Comparison of ENCODE assay signal across 18 cellular contexts in the genomic region with DNA sequence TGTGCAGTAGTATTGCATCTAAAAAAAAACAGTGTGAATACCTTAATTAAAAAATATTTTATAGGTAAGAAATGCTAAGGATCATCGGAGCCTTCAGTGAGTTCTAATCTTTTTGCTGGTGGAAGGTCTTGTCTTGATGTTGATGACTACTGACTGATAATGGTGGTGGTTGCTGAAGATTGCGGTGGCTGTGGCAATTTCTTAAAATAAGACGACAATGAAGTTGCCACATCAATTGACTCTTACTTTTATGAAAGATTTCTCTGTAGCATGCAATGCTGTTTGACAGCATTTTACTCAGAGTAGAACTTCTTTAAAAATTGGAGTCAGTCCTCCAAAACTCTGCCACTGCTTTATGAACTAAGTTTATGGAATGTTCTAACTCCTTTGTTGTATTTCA. TPM values are rescaled to one million over a fixed set of nuclear protein-coding genes. Genes with fewer than 3 reads are reported as not detected.
A peak's percentile ranks its signal among the peaks of the same experiment; 100 is the strongest.
DNase-seq lines count a peak whose midpoint lies in the region; ATAC-seq and TF ChIP-seq lines count a peak whose summit lies in the region.
"Had no signal": no experiment of that assay in that cellular context is flagged by ENCODE, and none has a peak within 500 bp of the region (broad histone marks: within the 10 kb centered on the region; RNA-seq: fewer than 3 reads in every experiment).

No MANE protein-coding gene starts in this region.

- no peaks in the 10 kb centered on the region for H3K9me3 Mint-ChIP-seq in activated T-cell treated with anti-CD3 and anti-CD28 coated beads, Interleukin-2, amount 50 U/mL, for 24 hours
- H3K9me3 Mint-ChIP-seq in CD4-positive, alpha-beta T cell, result no peaks in the 10 kb centered on the region
- no peaks in the 10 kb centered on the region for H3K9me3 Mint-ChIP-seq in T-helper 2 cell treated with Interferon-gamma antibody and Interleukin-4, amounts not matched to agents 5 μg/mL and 100 μg/mL, for 36 hours
- no peaks in the 10 kb centered on the region for H3K9me3 Mint-ChIP-seq in naive thymus-derived CD8-positive, alpha-beta T cell
- H3K9me3 Mint-ChIP-seq in H9, result no peaks in the 10 kb centered on the region

- no peak overlapping the region for H2BK5ac ChIP-seq in H9 (ENCODE audit: insufficient read length, low read length)

- no peaks in the 10 kb centered on the region for H3K79me1 ChIP-seq in H9 (ENCODE audit: insufficient read depth, low read depth, low read length, poor library complexity, severe bottlenecking)

- H3K27me3 ChIP-seq in CD4-positive, alpha-beta T cell (ENCODE audit: control insufficient read depth, insufficient read depth, low read length), result no peaks in the 10 kb centered on the region
- H3K27me3 ChIP-seq in H9 (ENCODE audit: insufficient read depth, low read length), result no peaks in the 10 kb centered on the region

- CTCF ChIA-PET in CD4-positive, alpha-beta T cell (lab: Charles Lee), result no interaction called here

- no peak overlapping the region for H2AK5ac ChIP-seq in H9 (ENCODE audit: insufficient read length, low read length)

- no peaks in the 10 kb centered on the region for H3K9me3 ChIP-seq in CD4-positive, alpha-beta T cell (ENCODE audit: control insufficient read depth, low read length)
- no peaks in the 10 kb centered on the region for H3K9me3 ChIP-seq in H9 (ENCODE audit: control insufficient read depth, low read depth, low read length)
- H3K9me3 ChIP-seq: HAP-1 had no signal

- H3K27ac Mint-ChIP-seq in activated T-cell treated with anti-CD3 and anti-CD28 coated beads, Interleukin-2, amount 50 U/mL, for 24 hours, result peak overlapping the region; percentile 58
- peak overlapping the region; percentile 3 for H3K27ac Mint-ChIP-seq in CD4-positive, alpha-beta T cell
- peak overlapping the region; percentile 21 for H3K27ac Mint-ChIP-seq in T-helper 2 cell treated with Interferon-gamma antibody and Interleukin-4, amounts not matched to agents 5 μg/mL and 100 μg/mL, for 36 hours
- peak overlapping the region in 4 of 10 donors; percentile 53 to 86 (median 68) for H3K27ac Mint-ChIP-seq in naive thymus-derived CD8-positive, alpha-beta T cell
- no peak overlapping the region for H3K27ac Mint-ChIP-seq in H9

- WGBS in H9 (ENCODE audit: extremely low coverage, insufficient read length, low lambda C conversion rate), result no CpG with 5 or more reads among the region's 3 CpGs

- peaks cover 62% of the 10 kb centered on the region for H3K4me1 Mint-ChIP-seq in activated T-cell treated with anti-CD3 and anti-CD28 coated beads, Interleukin-2, amount 50 U/mL, for 24 hours (ENCODE audit: low read depth)
- peaks cover 57% of the 10 kb centered on the region for H3K4me1 Mint-ChIP-seq in CD4-positive, alpha-beta T cell (ENCODE audit: low read depth)
- H3K4me1 Mint-ChIP-seq in T-helper 2 cell treated with Interferon-gamma antibody and Interleukin-4, amounts not matched to agents 5 μg/mL and 100 μg/mL, for 36 hours (ENCODE audit: low read depth), result peaks cover 43% of the 10 kb centered on the region
- H3K4me1 Mint-ChIP-seq in naive thymus-derived CD8-positive, alpha-beta T cell, result peaks cover 9 to 45% (median 37%) of the 10 kb centered on the region in 4 donors
- no peaks in the 10 kb centered on the region for H3K4me1 Mint-ChIP-seq in H9

- H3K23ac ChIP-seq in H9 (ENCODE audit: insufficient read length, low read depth, low read length), result no peak overlapping the region

- no peak overlapping the region for H2BK12ac ChIP-seq in H9 (ENCODE audit: insufficient read length, low read depth, low read length)

- no peak overlapping the region for H3K18ac ChIP-seq in H9 (ENCODE audit: insufficient read length, low read depth, low read length)

- H3K23me2 ChIP-seq in H9 (ENCODE audit: insufficient read length, low read depth, low read length, poor library complexity, severe bottlenecking), result no peaks in the 10 kb centered on the region

- no peak overlapping the region for H3K27ac ChIP-seq in CD4-positive, alpha-beta T cell (ENCODE audit: low read depth, low read length)
- H3K27ac ChIP-seq in H9 (ENCODE audit: insufficient read length, low read depth, low read length), result no peak overlapping the region

- no peak overlapping the region for H3K14ac ChIP-seq in H9 (ENCODE audit: insufficient read depth, low read length)

- no peak overlapping the region for H2BK15ac ChIP-seq in H9 (ENCODE audit: low read depth, low read length)

- no peak overlapping the region for H2AFZ ChIP-seq in H9 (ENCODE audit: low read length)

- H4K91ac ChIP-seq in H9 (ENCODE audit: insufficient read length, low read depth, low read length), result no peak overlapping the region

- no peak overlapping the region for H2BK120ac ChIP-seq in H9 (ENCODE audit: low read depth, low read length, poor library complexity, severe bottlenecking)

- no peaks in the 10 kb centered on the region for H4K20me1 ChIP-seq in H9 (ENCODE audit: control insufficient read depth, insufficient read depth, insufficient read length)

- no peak for TF ChIP-seq CTCF in CD4-positive, alpha-beta T cell (IDR thresholded peaks at IDR 0.05)
- TF ChIP-seq CTCF in H9 (conservative IDR thresholded peaks at IDR 0.05), result no peak

- H3K4me2 ChIP-seq in H9 (ENCODE audit: insufficient read depth, insufficient read length, low read length), result no peak overlapping the region

- H4K5ac ChIP-seq in H9 (ENCODE audit: insufficient read length, low read depth, low read length), result no peak overlapping the region

- H3K9ac ChIP-seq in H9 (ENCODE audit: extremely low read depth, insufficient read length, low read length), result no peak overlapping the region

- no peak overlapping the region for H3K4ac ChIP-seq in H9 (ENCODE audit: low read depth, low read length)

- H2BK20ac ChIP-seq in H9 (ENCODE audit: low read depth, low read length, poor library complexity, severe bottlenecking), result no peak overlapping the region

- ATAC-seq in CD4-positive, alpha-beta T cell (ENCODE audit: poor library complexity), result peak; percentile 68
- peak; percentile 71 to 89 for ATAC-seq in naive thymus-derived CD8-positive, alpha-beta T cell
- ATAC-seq in GM19023 (IDR thresholded peaks at IDR 0.05; ENCODE audit: unreplicated experiment), result no peak

- no peak overlapping the region for H3K4me3 Mint-ChIP-seq in activated T-cell treated with anti-CD3 and anti-CD28 coated beads, Interleukin-2, amount 50 U/mL, for 24 hours
- no peak overlapping the region for H3K4me3 Mint-ChIP-seq in CD4-positive, alpha-beta T cell
- H3K4me3 Mint-ChIP-seq in T-helper 2 cell treated with Interferon-gamma antibody and Interleukin-4, amounts not matched to agents 5 μg/mL and 100 μg/mL, for 36 hours, result peak overlapping the region; percentile 18
- peak overlapping the region in 4 of 10 donors; percentile 9 to 56 (median 38) for H3K4me3 Mint-ChIP-seq in naive thymus-derived CD8-positive, alpha-beta T cell
- no peak overlapping the region for H3K4me3 Mint-ChIP-seq in H9

- H4K8ac ChIP-seq in H9 (replicated peaks; ENCODE audit: insufficient read length, low read depth, low read length), result no peak overlapping the region

- H3K79me2 ChIP-seq in H9 (ENCODE audit: insufficient read depth, low read length), result no peaks in the 10 kb centered on the region

- POLR2A ChIA-PET in CD4-positive, alpha-beta T cell (lab: Charles Lee), result interaction anchor here (1.0 kb wide), 1 partner anchor 35 kb away, joined by 3 read pairs; no protein-coding TSS in a partner anchor
- POLR2A ChIA-PET in naive thymus-derived CD8-positive, alpha-beta T cell (lab: Charles Lee), result interaction anchor here (2.0 kb wide), 1 partner anchor 35 kb away, joined by 6 read pairs; a partner anchor contains a TSS

- H3K36me3 Mint-ChIP-seq in activated T-cell treated with anti-CD3 and anti-CD28 coated beads, Interleukin-2, amount 50 U/mL, for 24 hours (ENCODE audit: low read depth), result peaks cover 87% of the 10 kb centered on the region
- H3K36me3 Mint-ChIP-seq in CD4-positive, alpha-beta T cell (ENCODE audit: low read depth), result peaks cover 78% of the 10 kb centered on the region
- peaks cover 53% of the 10 kb centered on the region for H3K36me3 Mint-ChIP-seq in T-helper 2 cell treated with Interferon-gamma antibody and Interleukin-4, amounts not matched to agents 5 μg/mL and 100 μg/mL, for 36 hours (ENCODE audit: low read depth)
- peaks cover 8 to 65% (median 28%) of the 10 kb centered on the region in 3 donors for H3K36me3 Mint-ChIP-seq in naive thymus-derived CD8-positive, alpha-beta T cell
- peaks cover 23 to 37% (median 30%) of the 10 kb centered on the region in 3 experiments; a peak in 6 of 7 replicates for H3K36me3 Mint-ChIP-seq in H9 (ENCODE audit: insufficient read depth in 1 of 3, low read depth in 3 of 3)

- intact Hi-C loops in CD4-positive, alpha-beta T cell (cut with DNase I, micrococcal nuclease), result loop anchor here in 1 of 2 experiments (5.0 kb wide), 1 partner anchor 35 kb away; a partner anchor contains a TSS

- no peak for DNase-seq in activated T-cell treated with anti-CD3 and anti-CD28 coated beads, Interleukin-2, amount 50 U/mL, for 24 hours
- DNase-seq in activated T-cell treated with anti-CD3 and anti-CD28 coated beads, Interleukin-2, amount 50 U/mL, for 48 hours, result no peak
- no peak for DNase-seq in CD4-positive, alpha-beta T cell
- no peak for DNase-seq in T-helper 2 cell treated with Interferon-gamma antibody and Interleukin-4, amounts not matched to agents 5 μg/mL and 100 μg/mL, for 36 hours (ENCODE audit: low spot score)
- DNase-seq in naive thymus-derived CD8-positive, alpha-beta T cell, result peak in 6 of 10 donors; percentile 25 to 73 (median 38)
- DNase-seq in mucosa of gallbladder (ENCODE audit: low spot score) (no peak), H9 (no peak)
- DNase-seq: ACHN, C1 segment of cervical spinal cord, DND-41, MM.1S, NCI-H1092, NCI-H1436 treated with DMSO at 0.1 percent for 48 hours, NCI-H2029, NCI-H345, NCI-H524 treated with DMSO at 0.1 percent for 48 hours had no signal

- H3K27me3 Mint-ChIP-seq in activated T-cell treated with anti-CD3 and anti-CD28 coated beads, Interleukin-2, amount 50 U/mL, for 24 hours, result no peaks in the 10 kb centered on the region
- H3K27me3 Mint-ChIP-seq in CD4-positive, alpha-beta T cell, result no peaks in the 10 kb centered on the region
- H3K27me3 Mint-ChIP-seq in T-helper 2 cell treated with Interferon-gamma antibody and Interleukin-4, amounts not matched to agents 5 μg/mL and 100 μg/mL, for 36 hours (ENCODE audit: low read depth), result no peaks in the 10 kb centered on the region
- H3K27me3 Mint-ChIP-seq in naive thymus-derived CD8-positive, alpha-beta T cell, result no peaks in the 10 kb centered on the region
- no peaks in the 10 kb centered on the region for H3K27me3 Mint-ChIP-seq in H9 (ENCODE audit: low read depth)

- H3K4me1 ChIP-seq in H9 (ENCODE audit: insufficient read depth, low read length), result no peaks in the 10 kb centered on the region
- H3K4me1 ChIP-seq: HAP-1 had no signal

- H3T11ph ChIP-seq in H9 (ENCODE audit: low read length), result no peak overlapping the region

- H3K56ac ChIP-seq in H9 (ENCODE audit: insufficient read length, low read depth, low read length), result no peak overlapping the region

RNA-seq across cellular contexts. Expression of a gene that starts 36.2 kb away (rescaled TPM):
- 100 to 1,000 TPM; 215 to 224 TPM for total RNA-seq in CD4-positive, alpha-beta T cell
- 100 to 1,000 TPM; 206 to 214 TPM for total RNA-seq in naive thymus-derived CD8-positive, alpha-beta T cell
- polyA plus RNA-seq in naive thymus-derived CD8-positive, alpha-beta T cell, result 10 to 100 TPM; 30.0 to 55.9 (median 40.8) TPM
- total RNA-seq in mucosa of gallbladder (188 TPM), H9 (2021) (69.3 and 70.6 TPM in 2 replicates)

Comparison
In these comparisons a context has a peak if more than half of its experiments do, and no peak if none do; other contexts are left out.
1. DNase-seq: peak in naive thymus-derived CD8-positive, alpha-beta T cell (6 of 10); none in activated T-cell treated with anti-CD3 and anti-CD28 coated beads, Interleukin-2, amount 50 U/mL, for 24 hours (single experiment), activated T-cell treated with anti-CD3 and anti-CD28 coated beads, Interleukin-2, amount 50 U/mL, for 48 hours (0 of 2), CD4-positive, alpha-beta T cell (0 of 10), T-helper 2 cell treated with Interferon-gamma antibody and Interleukin-4, amounts not matched to agents 5 μg/mL and 100 μg/mL, for 36 hours (single experiment), mucosa of gallbladder (single experiment) and H9 (single experiment).
2. H3K27ac Mint-ChIP-seq: peak in activated T-cell treated with anti-CD3 and anti-CD28 coated beads, Interleukin-2, amount 50 U/mL, for 24 hours (single experiment), CD4-positive, alpha-beta T cell (single experiment) and T-helper 2 cell treated with Interferon-gamma antibody and Interleukin-4, amounts not matched to agents 5 μg/mL and 100 μg/mL, for 36 hours (single experiment); none in H9 (0 of 3).